Comparison of ENCODE assay signal across 18 cellular contexts in the genomic region with DNA sequence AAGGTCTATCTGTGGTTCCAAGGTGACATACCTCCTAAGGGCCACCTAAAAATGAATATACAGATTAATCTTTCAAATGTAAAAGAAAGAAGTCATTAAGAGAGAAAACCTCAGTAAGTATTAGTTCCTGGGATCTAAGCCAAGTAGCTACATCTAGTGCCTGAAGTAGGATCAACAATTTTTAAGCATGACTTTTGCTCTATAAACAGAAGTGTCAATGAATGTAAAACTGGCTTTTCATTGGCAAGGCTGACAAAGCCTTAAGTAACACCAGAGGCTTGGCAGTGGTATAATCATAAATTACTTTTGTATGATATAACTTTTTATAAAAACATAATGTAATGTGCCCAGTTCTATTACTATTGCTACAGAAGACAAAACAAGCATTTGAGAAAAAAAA.
"Had no signal": no experiment of that assay in that cellular context is flagged by ENCODE, and none has a peak within 500 bp of the region (broad histone marks: within the 10 kb centered on the region; RNA-seq: fewer than 3 reads in every experiment).

No MANE protein-coding gene starts in this region.

- H3K9me3 Mint-ChIP-seq: activated naive CD8-positive, alpha-beta T cell treated with anti-CD3 and anti-CD28 coated beads, Interleukin-2, amount 10 ng/mL, durations not matched to agents 7 days and 5 days; activated T-cell treated with anti-CD3 and anti-CD28 coated beads, Interleukin-2, amount 50 U/mL, for 24 hours had no signal

- H3K27ac ChIP-seq: sigmoid colon, testis, upper lobe of right lung had no signal

- H3K27me3 ChIP-seq: ascending aorta, sigmoid colon, testis, upper lobe of right lung had no signal

- ATAC-seq: activated CD8-positive, alpha-beta memory T cell treated with anti-CD3 and anti-CD28 coated beads, Interleukin-2, amount 10 ng/mL, durations not matched to agents 7 days and 5 days; stimulated activated naive CD8-positive, alpha-beta T cell treated with anti-CD3 and anti-CD28 coated beads, Interleukin-15, Interleukin-2, amounts not matched to agents 100 U/mL and 50 U/mL, for 24 hours; upper lobe of right lung had no signal

- H3K4me1 Mint-ChIP-seq: activated CD8-positive, alpha-beta memory T cell treated with anti-CD3 and anti-CD28 coated beads, Interleukin-2, amount 10 ng/mL, durations not matched to agents 7 days and 5 days; activated naive CD8-positive, alpha-beta T cell treated with anti-CD3 and anti-CD28 coated beads, Interleukin-2, amount 10 ng/mL, durations not matched to agents 7 days and 5 days; naive B cell had no signal

- DNase-seq: activated CD4-positive, alpha-beta T cell treated with anti-CD3 and anti-CD28 coated beads for 1 hour; activated CD4-positive, alpha-beta T cell treated with anti-CD3 and anti-CD28 coated beads, Interleukin-2, amount 50 U/mL, for 48 hours; activated CD8-positive, alpha-beta memory T cell treated with anti-CD3 and anti-CD28 coated beads, Interleukin-2, amount 10 ng/mL, durations not matched to agents 7 days and 5 days; activated naive CD8-positive, alpha-beta T cell treated with anti-CD3 and anti-CD28 coated beads, Interleukin-2, amount 10 ng/mL, durations not matched to agents 7 days and 5 days; activated T-cell treated with anti-CD3 and anti-CD28 coated beads, Interleukin-2, amount 50 U/mL, for 24 hours; hippocampal formation; kidney glomerular epithelial cell; naive B cell; posterior cingulate gyrus; sigmoid colon; stimulated activated CD4-positive, alpha-beta T cell treated with anti-CD3 and anti-CD28 coated beads, Interleukin-4, amount 100 ng/mL, for 1 hour; stimulated activated CD8-positive, alpha-beta memory T cell treated with anti-CD3 and anti-CD28 coated beads, Interleukin-4, amount 100 ng/mL, for 48 hours; stimulated activated naive CD8-positive, alpha-beta T cell treated with anti-CD3 and anti-CD28 coated beads, Interleukin-15, Interleukin-2, amounts not matched to agents 100 U/mL and 50 U/mL, for 24 hours; T1000; testis; upper lobe of right lung had no signal

- H3K36me3 Mint-ChIP-seq: activated CD8-positive, alpha-beta memory T cell treated with anti-CD3 and anti-CD28 coated beads, Interleukin-2, amount 10 ng/mL, durations not matched to agents 7 days and 5 days; activated naive CD8-positive, alpha-beta T cell treated with anti-CD3 and anti-CD28 coated beads, Interleukin-2, amount 10 ng/mL, durations not matched to agents 7 days and 5 days; naive B cell had no signal

- H3K9me3 ChIP-seq: ascending aorta, sigmoid colon, testis, upper lobe of right lung had no signal

- H3K4me1 ChIP-seq: sigmoid colon, testis, upper lobe of right lung had no signal

- H3K27ac Mint-ChIP-seq: activated CD8-positive, alpha-beta memory T cell treated with anti-CD3 and anti-CD28 coated beads, Interleukin-2, amount 10 ng/mL, durations not matched to agents 7 days and 5 days; activated naive CD8-positive, alpha-beta T cell treated with anti-CD3 and anti-CD28 coated beads, Interleukin-2, amount 10 ng/mL, durations not matched to agents 7 days and 5 days; activated T-cell treated with anti-CD3 and anti-CD28 coated beads, Interleukin-2, amount 50 U/mL, for 24 hours; naive B cell had no signal

- H3K4me3 ChIP-seq: ascending aorta, lung, sigmoid colon, testis, upper lobe of right lung had no signal

- H3K36me3 ChIP-seq: ascending aorta, sigmoid colon, upper lobe of right lung had no signal

- H3K4me3 Mint-ChIP-seq: activated CD8-positive, alpha-beta memory T cell treated with anti-CD3 and anti-CD28 coated beads, Interleukin-2, amount 10 ng/mL, durations not matched to agents 7 days and 5 days; activated naive CD8-positive, alpha-beta T cell treated with anti-CD3 and anti-CD28 coated beads, Interleukin-2, amount 10 ng/mL, durations not matched to agents 7 days and 5 days; activated T-cell treated with anti-CD3 and anti-CD28 coated beads, Interleukin-2, amount 50 U/mL, for 24 hours; naive B cell had no signal
